Comparison of ENCODE assay signal across 23 cellular contexts in genomic region chr13:23660249-23660648, GRCh38.
"Had no signal": no experiment of that assay in that cellular context is flagged by ENCODE, and none has a peak within 500 bp of the region (broad histone marks: within the 10 kb centered on the region; RNA-seq: fewer than 3 reads in every experiment).

No MANE protein-coding gene starts in this region.

- H3K9me3 ChIP-seq: breast epithelium, colonic mucosa, Peyer's patch had no signal

- H3K27me3 ChIP-seq: breast epithelium, colonic mucosa, Peyer's patch had no signal

- H3K4me1 ChIP-seq: breast epithelium, colonic mucosa, Peyer's patch had no signal

- H3K27ac ChIP-seq: breast epithelium, colonic mucosa, Peyer's patch, RWPE1 had no signal

- H3K36me3 ChIP-seq: breast epithelium, colonic mucosa, Peyer's patch had no signal

- ATAC-seq: activated CD4-positive, CD25-positive, alpha-beta regulatory T cell treated with anti-CD3 and anti-CD28 coated beads, Interleukin-2, amount 50 U/mL, for 24 hours; activated CD8-positive, alpha-beta T cell treated with anti-CD3 and anti-CD28 coated beads for 36 hours; activated T-cell treated with anti-CD3 and anti-CD28 coated beads, Interleukin-2, amount 50 U/mL, for 72 hours had no signal

- DNase-seq: activated CD4-positive, alpha-beta T cell treated with anti-CD3 and anti-CD28 coated beads for 4 hours; activated CD8-positive, alpha-beta memory T cell treated with anti-CD3 and anti-CD28 coated beads, Interleukin-2, amount 50 U/mL, for 4 hours; activated CD8-positive, alpha-beta T cell treated with anti-CD3 and anti-CD28 coated beads for 36 hours; activated gamma-delta T cell treated with Interleukin-2 at 50 U/mL for 16 hours; activated naive CD4-positive, alpha-beta T cell treated with anti-CD3 and anti-CD28 coated beads, Interleukin-2, amount 10 ng/mL, durations not matched to agents 7 days and 5 days; activated naive CD8-positive, alpha-beta T cell treated with anti-CD3 and anti-CD28 coated beads for 36 hours; activated T-cell treated with anti-CD3 and anti-CD28 coated beads, Interleukin-2, amount 50 U/mL, for 72 hours; anterior cingulate cortex; caudate nucleus; colonic mucosa; NCI-H1105; NCI-H1436; NCI-H1694 treated with DMSO at 0.1 percent for 48 hours; NCI-H2029 treated with DMSO at 0.1 percent for 48 hours; NCI-H345; NCI-H510A; NCI-H526 treated with DMSO at 0.1 percent for 48 hours; NCI-H82; Peyer's patch; SHP77 had no signal

- H3K4me3 ChIP-seq: breast epithelium, colonic mucosa, Peyer's patch had no signal
